ENCODE assay signal across 31 cellular contexts in the genomic region with DNA sequence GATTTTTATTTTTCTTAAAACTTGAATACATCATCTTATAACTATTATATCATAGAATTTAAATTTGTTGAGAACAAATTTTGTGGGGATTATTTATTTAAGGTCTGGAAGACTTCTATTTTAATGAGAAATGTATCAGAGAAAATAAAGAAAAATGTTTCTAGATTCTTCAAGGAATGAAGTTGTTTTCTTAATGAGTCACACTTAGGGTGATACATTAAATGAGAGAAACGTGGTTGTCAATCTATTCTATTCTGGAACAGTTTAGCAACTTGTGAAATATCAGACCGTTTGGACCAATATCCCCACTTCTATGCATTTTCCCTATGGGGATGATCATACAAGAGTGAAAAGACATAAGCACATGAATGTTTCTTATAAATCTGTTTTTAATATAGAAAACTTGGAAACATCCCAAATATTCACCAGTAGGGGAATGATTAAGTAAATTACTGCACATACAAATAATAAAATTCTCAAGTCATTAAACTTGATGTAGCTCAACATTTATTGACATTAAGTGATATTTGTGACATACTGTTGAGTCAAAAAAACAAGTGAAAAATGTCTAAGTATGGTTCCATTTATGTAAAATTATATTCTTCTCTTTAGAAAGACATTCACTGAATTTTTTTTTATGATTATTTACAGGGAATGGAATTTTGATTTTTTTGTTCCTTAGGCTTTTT.
DNase-seq lines count a peak whose midpoint lies in the region; ATAC-seq and TF ChIP-seq lines count a peak whose summit lies in the region.
"Had no signal": no experiment of that assay in that cellular context is flagged by ENCODE, and none has a peak within 500 bp of the region (broad histone marks: within the 10 kb centered on the region; RNA-seq: fewer than 3 reads in every experiment).

No MANE protein-coding gene starts in this region.

- no TSS peak for BruUV-seq in MCF 10A (replicated peaks; lab: Mats Ljungman, UMichigan)

- no peaks in the 10 kb centered on the region for H3K27me3 ChIP-seq in breast epithelium
- H3K27me3 ChIP-seq: adrenal gland, colonic mucosa, ovary had no signal

- peaks cover 6% of the 10 kb centered on the region for H3K36me3 Mint-ChIP-seq in MCF 10A (ENCODE audit: insufficient read depth, unreplicated experiment)
- H3K36me3 Mint-ChIP-seq: CD14-positive monocyte, memory B cell had no signal

- H3K9me3 Mint-ChIP-seq in MCF 10A (ENCODE audit: unreplicated experiment) = peaks cover 10% of the 10 kb centered on the region
- H3K9me3 Mint-ChIP-seq: activated naive CD4-positive, alpha-beta T cell treated with anti-CD3 and anti-CD28 coated beads for 36 hours had no signal

- H3K9me3 ChIP-seq in breast epithelium = peaks cover 0 to 4% of the 10 kb centered on the region in 2 donors
- H3K9me3 ChIP-seq: colonic mucosa, ovary had no signal

- POLR2A ChIA-PET in MCF 10A (lab: Yijun Ruan, JAX) = interaction anchor here (1.0 kb wide), 1 partner anchor 11 kb away, joined by 4 read pairs; no protein-coding TSS in a partner anchor

- peaks cover 5% of the 10 kb centered on the region for H3K4me1 Mint-ChIP-seq in MCF 10A (ENCODE audit: insufficient read depth, unreplicated experiment)
- H3K4me1 Mint-ChIP-seq: activated CD4-positive, alpha-beta memory T cell treated with anti-CD3 and anti-CD28 coated beads, Interleukin-2, amount 10 ng/mL, durations not matched to agents 7 days and 5 days; CD14-positive monocyte; memory B cell; nephron progenitor cell had no signal

- intact Hi-C loops in MCF 10A (cut with micrococcal nuclease) = no loop called here
- intact Hi-C loops in breast epithelium (cut with DNase I; ENCODE audit: low total_unique reads) = no loop called here

- CTCF ChIA-PET in MCF 10A (lab: Yijun Ruan, JAX) = no interaction called here

- H3K36me3 ChIP-seq in breast epithelium = no peaks in the 10 kb centered on the region
- H3K36me3 ChIP-seq: adrenal gland, colonic mucosa, ovary had no signal

- no peaks in the 10 kb centered on the region for H3K27me3 Mint-ChIP-seq in MCF 10A (ENCODE audit: insufficient read depth, unreplicated experiment)

- H3K4me3 ChIP-seq in breast epithelium (no peak overlapping the region), cardiac fibroblast (replicated peaks in 1 of 2; ENCODE audit: low read depth in 2 of 2, low read length in 2 of 2) (no peak overlapping the region), fibroblast of the aortic adventitia (ENCODE audit: low read depth, low read length) (no peak overlapping the region)
- H3K4me3 ChIP-seq: adrenal gland, colonic mucosa, ovary had no signal

- no peak for ATAC-seq in HG02798 (IDR thresholded peaks at IDR 0.05; ENCODE audit: poor library complexity, unreplicated experiment)
- ATAC-seq: left lobe of liver; Panc1; stimulated activated naive CD8-positive, alpha-beta T cell treated with anti-CD3 and anti-CD28 coated beads, Interleukin-15, Interleukin-2, amounts not matched to agents 100 U/mL and 50 U/mL, for 24 hours had no signal

- no peak for TF ChIP-seq POLR2A in breast epithelium (IDR thresholded peaks at IDR 0.05)

- no peak overlapping the region for H3K27ac Mint-ChIP-seq in MCF 10A (ENCODE audit: low read depth, unreplicated experiment)
- H3K27ac Mint-ChIP-seq: activated CD4-positive, alpha-beta memory T cell treated with anti-CD3 and anti-CD28 coated beads, Interleukin-2, amount 10 ng/mL, durations not matched to agents 7 days and 5 days; activated naive CD4-positive, alpha-beta T cell treated with anti-CD3 and anti-CD28 coated beads for 36 hours; activated T-helper 1 cell treated with anti-CD3 and anti-CD28 coated beads, Interleukin-12 subunit alpha, Interleukin-12 subunit beta, Interleukin-2, Interleukin-4 antibody, amounts not matched to agents 30 ng/mL and 10 ng/mL and 1 ng/mL, durations not matched to agents 14 hours and 24 hours and 36 hours; CD14-positive monocyte; memory B cell; nephron progenitor cell had no signal

- H3K4me3 Mint-ChIP-seq in MCF 10A (ENCODE audit: unreplicated experiment) = no peak overlapping the region
- H3K4me3 Mint-ChIP-seq: activated CD4-positive, alpha-beta memory T cell treated with anti-CD3 and anti-CD28 coated beads, Interleukin-2, amount 10 ng/mL, durations not matched to agents 7 days and 5 days; activated naive CD4-positive, alpha-beta T cell treated with anti-CD3 and anti-CD28 coated beads for 36 hours; activated T-helper 1 cell treated with anti-CD3 and anti-CD28 coated beads, Interleukin-12 subunit alpha, Interleukin-12 subunit beta, Interleukin-2, Interleukin-4 antibody, amounts not matched to agents 30 ng/mL and 10 ng/mL and 1 ng/mL, durations not matched to agents 14 hours and 24 hours and 36 hours; CD14-positive monocyte; memory B cell; nephron progenitor cell had no signal

- peak; percentile 38 for DNase-seq in MCF 10A (ENCODE audit: unreplicated experiment)
- no peak for DNase-seq in breast epithelium (ENCODE audit: low spot score in 2 of 2)
- DNase-seq in cardiac fibroblast (ENCODE audit: low read depth in 2 of 2) = peak; percentile 1 to 11
- peak; percentile 11 for DNase-seq in fibroblast of the aortic adventitia (ENCODE audit: low read depth)
- DNase-seq in stromal cell of bone marrow (ENCODE audit: low read depth) = peak; percentile 6
- no peak for DNase-seq in NCI-H1105 treated with DMSO at 0.1 percent for 48 hours (lab: John Stamatoyannopoulos, UW)
- no peak for DNase-seq in putamen (ENCODE audit: low spot score)
- DNase-seq: activated CD4-positive, alpha-beta memory T cell treated with anti-CD3 and anti-CD28 coated beads, Interleukin-2, amount 10 ng/mL, durations not matched to agents 7 days and 5 days; activated CD8-positive, alpha-beta memory T cell treated with anti-CD3 and anti-CD28 coated beads, Interleukin-2, amount 50 U/mL, for 4 hours; activated naive CD4-positive, alpha-beta T cell treated with anti-CD3 and anti-CD28 coated beads for 36 hours; adrenal gland; colonic mucosa; DMS79 treated with DMSO at 0.1 percent for 48 hours; effector CD4-positive, alpha-beta T cell; NCI-H1417 treated with DMSO at 0.1 percent for 48 hours; NCI-H2029 treated with DMSO at 0.1 percent for 48 hours; NCI-H526 treated with DMSO at 0.1 percent for 48 hours; nephron progenitor cell; ovary; SHP77; stimulated activated CD4-positive, alpha-beta T cell treated with anti-CD3 and anti-CD28 coated beads, Interleukin-1b, Interleukin-23, amount 100 ng/mL, for 48 hours; stimulated activated naive CD8-positive, alpha-beta T cell treated with anti-CD3 and anti-CD28 coated beads, Interleukin-15, Interleukin-2, amounts not matched to agents 100 U/mL and 50 U/mL, for 24 hours; T-helper 9 cell had no signal

- TF ChIP-seq CTCF in MCF 10A (IDR thresholded peaks at IDR 0.05; ENCODE audit: unreplicated experiment) (no peak), breast epithelium (IDR thresholded peaks at IDR 0.05) (no peak), cardiac fibroblast (IDR thresholded peaks at IDR 0.05; ENCODE audit: low read depth, low read length) (no peak), fibroblast of the aortic adventitia (IDR thresholded peaks at IDR 0.05; ENCODE audit: insufficient read depth, low read length) (no peak)

- H3K4me1 ChIP-seq in breast epithelium = no peaks in the 10 kb centered on the region
- H3K4me1 ChIP-seq: adrenal gland, colonic mucosa had no signal

- H3K27ac ChIP-seq in breast epithelium = no peak overlapping the region
- H3K27ac ChIP-seq: 22Rv1, adrenal gland, colonic mucosa, KMS-11, ovary had no signal

Comparison
In these comparisons a context has a peak if more than half of its experiments do, and no peak if none do; other contexts are left out.
1. DNase-seq: peak in MCF 10A (single experiment), cardiac fibroblast (2 of 2), fibroblast of the aortic adventitia (single experiment) and stromal cell of bone marrow (single experiment); none in breast epithelium (0 of 2), NCI-H1105 treated with DMSO at 0.1 percent for 48 hours (single experiment) and putamen (single experiment).